In genomic region chr3:170523248-170523647, GRCh38 we compare ENCODE assay signal across 19 cellular contexts.
DNase-seq lines count a peak whose midpoint lies in the region; ATAC-seq and TF ChIP-seq lines count a peak whose summit lies in the region.
"Had no signal": no experiment of that assay in that cellular context is flagged by ENCODE, and none has a peak within 500 bp of the region (broad histone marks: within the 10 kb centered on the region; RNA-seq: fewer than 3 reads in every experiment).

No MANE protein-coding gene starts in this region.

- H3K27ac ChIP-seq in RWPE1 = no peak overlapping the region
- H3K27ac ChIP-seq: heart right ventricle, psoas muscle, SK-N-MC had no signal

- no peak for TF ChIP-seq CTCF in RWPE1 (conservative IDR thresholded peaks at IDR 0.05; ENCODE audit: low read depth)
- TF ChIP-seq CTCF in fibroblast of the aortic adventitia (IDR thresholded peaks at IDR 0.05; ENCODE audit: insufficient read depth, low read length) = no peak

- DNase-seq in ELR (ENCODE audit: low read depth) (peak; percentile 80), HPDE6-E6E7 (ENCODE audit: extremely low spot score) (peak; percentile 32), RWPE1 (ENCODE audit: low spot score) (peak; percentile 15), fibroblast of the aortic adventitia (ENCODE audit: low read depth) (peak; percentile 43), D341Med (ENCODE audit: low spot score) (no peak), KBM-7 (no peak)
- DNase-seq in activated CD4-positive, alpha-beta T cell treated with anti-CD3 and anti-CD28 coated beads, Interleukin-2, amount 50 U/mL, for 48 hours = no peak
- DNase-seq: activated B cell treated with CpG ODN at 0.5 μM for 24 hours; activated naive CD4-positive, alpha-beta T cell treated with anti-CD3 and anti-CD28 coated beads, Interleukin-2, amount 50 U/mL, for 16 hours; central memory CD4-positive, alpha-beta T cell; DND-41; heart right ventricle; Kasumi-1; left cardiac atrium; naive B cell; psoas muscle; stimulated activated CD4-positive, alpha-beta T cell treated with anti-CD3 and anti-CD28 coated beads, Interleukin-1b, Interleukin-23, amount 100 ng/mL, for 48 hours had no signal

- no peak overlapping the region for H3K4me3 ChIP-seq in fibroblast of the aortic adventitia (ENCODE audit: low read depth, low read length)
- H3K4me3 ChIP-seq: heart right ventricle, psoas muscle, SK-N-MC had no signal

- in situ Hi-C loops in KBM-7 (cut with MboI; ENCODE audit: low pct_unique_long_range_greater_than_20kb, low sequenced_read_pairs) = no loop called here

- CTCF ChIA-PET in RWPE1 (lab: Yijun Ruan, JAX) = no interaction called here

- no peak for ATAC-seq in GM21529 (IDR thresholded peaks at IDR 0.05; ENCODE audit: unreplicated experiment)
- ATAC-seq: heart right ventricle, left cardiac atrium, psoas muscle had no signal

- POLR2A ChIA-PET in RWPE1 (lab: Yijun Ruan, JAX; ENCODE audit: low non-redundant PET) = no interaction called here

Comparison
In these comparisons a context has a peak if more than half of its experiments do, and no peak if none do; other contexts are left out.
1. DNase-seq: peak in ELR (single experiment), HPDE6-E6E7 (single experiment), RWPE1 (single experiment) and fibroblast of the aortic adventitia (single experiment); none in activated CD4-positive, alpha-beta T cell treated with anti-CD3 and anti-CD28 coated beads, Interleukin-2, amount 50 U/mL, for 48 hours (0 of 2), D341Med (single experiment) and KBM-7 (single experiment).